ENCODE assay signal across 1 cellular context in the genomic region with DNA sequence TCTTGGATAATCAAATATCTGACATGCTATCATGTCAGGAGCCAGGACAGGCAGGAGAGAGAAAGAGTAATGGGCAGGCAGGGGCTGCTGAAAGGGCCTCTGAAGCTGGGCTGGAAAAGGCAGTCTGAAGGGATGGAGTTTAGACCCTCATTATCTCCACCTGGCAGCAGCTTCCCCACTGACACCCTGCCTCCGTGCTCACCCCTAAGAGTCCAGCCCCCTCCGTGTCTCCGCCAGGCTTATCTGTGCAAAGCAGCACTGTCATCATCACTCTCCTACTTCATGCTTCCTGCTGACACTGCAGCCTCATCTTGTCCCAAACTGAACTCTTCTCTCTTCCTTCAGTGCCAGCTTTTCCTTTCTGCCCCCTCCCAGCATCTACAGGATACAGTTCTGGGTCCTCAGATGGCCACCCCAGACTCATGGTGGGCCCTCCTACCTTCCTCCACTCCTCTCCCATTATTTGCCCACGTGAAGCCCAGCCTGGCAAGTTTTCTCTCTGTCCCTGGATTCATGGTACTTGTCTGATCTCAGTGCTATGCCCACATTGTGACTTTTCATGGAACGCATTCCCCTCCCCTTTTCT.
TF ChIP-seq lines count a peak whose summit lies in the region.

No MANE protein-coding gene starts in this region.

TF ChIP-seq in GM23338, 12 proteins besides CTCF, POLR2A, EP300 and RAD21 (continued from another document):
- TF ChIP-seq, protein P1, sequence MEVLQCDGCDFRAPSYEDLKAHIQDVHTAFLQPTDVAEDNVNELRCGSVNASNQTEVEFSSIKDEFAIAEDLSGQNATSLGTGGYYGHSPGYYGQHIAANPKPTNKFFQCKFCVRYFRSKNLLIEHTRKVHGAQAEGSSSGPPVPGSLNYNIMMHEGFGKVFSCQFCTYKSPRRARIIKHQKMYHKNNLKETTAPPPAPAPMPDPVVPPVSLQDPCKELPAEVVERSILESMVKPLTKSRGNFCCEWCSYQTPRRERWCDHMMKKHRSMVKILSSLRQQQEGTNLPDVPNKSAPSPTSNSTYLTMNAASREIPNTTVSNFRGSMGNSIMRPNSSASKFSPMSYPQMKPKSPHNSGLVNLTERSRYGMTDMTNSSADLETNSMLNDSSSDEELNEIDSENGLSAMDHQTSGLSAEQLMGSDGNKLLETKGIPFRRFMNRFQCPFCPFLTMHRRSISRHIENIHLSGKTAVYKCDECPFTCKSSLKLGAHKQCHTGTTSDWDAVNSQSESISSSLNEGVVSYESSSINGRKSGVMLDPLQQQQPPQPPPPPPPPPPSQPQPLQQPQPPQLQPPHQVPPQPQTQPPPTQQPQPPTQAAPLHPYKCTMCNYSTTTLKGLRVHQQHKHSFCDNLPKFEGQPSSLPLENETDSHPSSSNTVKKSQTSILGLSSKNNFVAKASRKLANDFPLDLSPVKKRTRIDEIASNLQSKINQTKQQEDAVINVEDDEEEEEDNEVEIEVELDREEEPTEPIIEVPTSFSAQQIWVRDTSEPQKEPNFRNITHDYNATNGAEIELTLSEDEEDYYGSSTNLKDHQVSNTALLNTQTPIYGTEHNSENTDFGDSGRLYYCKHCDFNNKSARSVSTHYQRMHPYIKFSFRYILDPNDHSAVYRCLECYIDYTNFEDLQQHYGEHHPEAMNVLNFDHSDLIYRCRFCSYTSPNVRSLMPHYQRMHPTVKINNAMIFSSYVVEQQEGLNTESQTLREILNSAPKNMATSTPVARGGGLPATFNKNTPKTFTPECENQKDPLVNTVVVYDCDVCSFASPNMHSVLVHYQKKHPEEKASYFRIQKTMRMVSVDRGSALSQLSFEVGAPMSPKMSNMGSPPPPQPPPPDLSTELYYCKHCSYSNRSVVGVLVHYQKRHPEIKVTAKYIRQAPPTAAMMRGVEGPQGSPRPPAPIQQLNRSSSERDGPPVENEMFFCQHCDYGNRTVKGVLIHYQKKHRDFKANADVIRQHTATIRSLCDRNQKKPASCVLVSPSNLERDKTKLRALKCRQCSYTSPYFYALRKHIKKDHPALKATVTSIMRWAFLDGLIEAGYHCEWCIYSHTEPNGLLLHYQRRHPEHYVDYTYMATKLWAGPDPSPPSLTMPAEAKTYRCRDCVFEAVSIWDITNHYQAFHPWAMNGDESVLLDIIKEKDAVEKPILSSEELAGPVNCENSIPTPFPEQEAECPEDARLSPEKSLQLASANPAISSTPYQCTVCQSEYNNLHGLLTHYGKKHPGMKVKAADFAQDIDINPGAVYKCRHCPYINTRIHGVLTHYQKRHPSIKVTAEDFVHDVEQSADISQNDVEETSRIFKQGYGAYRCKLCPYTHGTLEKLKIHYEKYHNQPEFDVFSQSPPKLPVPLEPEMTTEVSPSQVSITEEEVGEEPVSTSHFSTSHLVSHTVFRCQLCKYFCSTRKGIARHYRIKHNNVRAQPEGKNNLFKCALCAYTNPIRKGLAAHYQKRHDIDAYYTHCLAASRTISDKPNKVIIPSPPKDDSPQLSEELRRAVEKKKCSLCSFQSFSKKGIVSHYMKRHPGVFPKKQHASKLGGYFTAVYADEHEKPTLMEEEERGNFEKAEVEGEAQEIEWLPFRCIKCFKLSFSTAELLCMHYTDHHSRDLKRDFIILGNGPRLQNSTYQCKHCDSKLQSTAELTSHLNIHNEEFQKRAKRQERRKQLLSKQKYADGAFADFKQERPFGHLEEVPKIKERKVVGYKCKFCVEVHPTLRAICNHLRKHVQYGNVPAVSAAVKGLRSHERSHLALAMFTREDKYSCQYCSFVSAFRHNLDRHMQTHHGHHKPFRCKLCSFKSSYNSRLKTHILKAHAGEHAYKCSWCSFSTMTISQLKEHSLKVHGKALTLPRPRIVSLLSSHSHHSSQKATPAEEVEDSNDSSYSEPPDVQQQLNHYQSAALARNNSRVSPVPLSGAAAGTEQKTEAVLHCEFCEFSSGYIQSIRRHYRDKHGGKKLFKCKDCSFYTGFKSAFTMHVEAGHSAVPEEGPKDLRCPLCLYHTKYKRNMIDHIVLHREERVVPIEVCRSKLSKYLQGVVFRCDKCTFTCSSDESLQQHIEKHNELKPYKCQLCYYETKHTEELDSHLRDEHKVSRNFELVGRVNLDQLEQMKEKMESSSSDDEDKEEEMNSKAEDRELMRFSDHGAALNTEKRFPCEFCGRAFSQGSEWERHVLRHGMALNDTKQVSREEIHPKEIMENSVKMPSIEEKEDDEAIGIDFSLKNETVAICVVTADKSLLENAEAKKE (CRISPR knock-in tag; IDR thresholded peaks at IDR 0.05) = no peak
- no peak for TF ChIP-seq EZH2 (IDR thresholded peaks at IDR 0.05; ENCODE audit: low read depth, unreplicated experiment)
